8 cellular contexts compared by ENCODE assay signal in genomic region chr18:58044370-58045264, GRCh38. TPM values are rescaled to one million over a fixed set of nuclear protein-coding genes. Genes with fewer than 3 reads are reported as not detected.
DNase-seq lines count a peak whose midpoint lies in the region; ATAC-seq and TF ChIP-seq lines count a peak whose summit lies in the region.

No MANE protein-coding gene starts in this region.

- TF ChIP-seq POLR2A in esophagus squamous epithelium (IDR thresholded peaks at IDR 0.05) (no peak), thyroid gland (IDR thresholded peaks at IDR 0.05) (peak; percentile 3 to 45)

- H3K4me3 Mint-ChIP-seq in activated T-cell treated with anti-CD3 and anti-CD28 coated beads, Interleukin-2, amount 50 U/mL, for 4 hours, result peak overlapping the region; percentile 83
- H3K4me3 Mint-ChIP-seq in nephron, result peak overlapping the region; percentile 94 to 99 (median 97)

- no peaks in the 10 kb centered on the region for H3K36me3 ChIP-seq in esophagus squamous epithelium
- no peaks in the 10 kb centered on the region for H3K36me3 ChIP-seq in thyroid gland

- POLR2A ChIA-PET in AG04449 (lab: Yijun Ruan, JAX), result no interaction called here

- H3K27me3 ChIP-seq in esophagus squamous epithelium (no peaks in the 10 kb centered on the region), thyroid gland (no peaks in the 10 kb centered on the region)

- intact Hi-C loops in esophagus squamous epithelium (cut with DNase I), result loop anchor here (2.0 to 10.0 kb wide), 2 partner anchors 76 to 160 kb away; no protein-coding TSS in a partner anchor
- intact Hi-C loops in thyroid gland (cut with DNase I), result loop anchor here (5.0 to 10.0 kb wide), 2 partner anchors 78 to 270 kb away; no protein-coding TSS in a partner anchor

- CTCF ChIA-PET in AG04449 (lab: Yijun Ruan, JAX), result interaction anchor here (1.0 to 4.8 kb wide), 6 partner anchors 9 to 137 kb away, joined by 3 to 30 read pairs (median 4); no protein-coding TSS in a partner anchor

- H3K27ac Mint-ChIP-seq in nephron, result peak overlapping the region; percentile 45 to 97 (median 95)

- H3K9me3 Mint-ChIP-seq in activated T-cell treated with anti-CD3 and anti-CD28 coated beads, Interleukin-2, amount 50 U/mL, for 4 hours, result no peaks in the 10 kb centered on the region
- H3K9me3 Mint-ChIP-seq in nephron, result no peaks in the 10 kb centered on the region

- H3K36me3 Mint-ChIP-seq in activated T-cell treated with anti-CD3 and anti-CD28 coated beads, Interleukin-2, amount 50 U/mL, for 4 hours (ENCODE audit: insufficient read depth), result no peaks in the 10 kb centered on the region
- H3K36me3 Mint-ChIP-seq in nephron (ENCODE audit: low read depth), result no peaks in the 10 kb centered on the region

- peak; percentile 26 for ATAC-seq in GM18520 (IDR thresholded peaks at IDR 0.05; ENCODE audit: unreplicated experiment)
- ATAC-seq in HG02981 (IDR thresholded peaks at IDR 0.05; ENCODE audit: unreplicated experiment), result peak; percentile 34
- ATAC-seq in activated T-cell treated with anti-CD3 and anti-CD28 coated beads, Interleukin-2, amount 50 U/mL, for 4 hours, result peak; percentile 37 to 49

- TF ChIP-seq CTCF in AG04449 (IDR thresholded peaks at IDR 0.05; ENCODE audit: insufficient read depth, low read length, missing control alignments) (no peak), esophagus squamous epithelium (IDR thresholded peaks at IDR 0.05) (peak in 3 of 6 experiments; percentile 7 to 54 (median 18)), nephron (IDR thresholded peaks at IDR 0.05; ENCODE audit: unreplicated experiment in 3 of 3) (no peak), thyroid gland (IDR thresholded peaks at IDR 0.05) (peak in 1 of 6 experiments; percentile 6)

- H3K4me1 ChIP-seq in esophagus squamous epithelium (peaks cover 0 to 44% (median 14%) of the 10 kb centered on the region in 3 donors), thyroid gland (peaks cover 22 to 33% of the 10 kb centered on the region in 2 donors)

- H3K4me1 Mint-ChIP-seq in activated T-cell treated with anti-CD3 and anti-CD28 coated beads, Interleukin-2, amount 50 U/mL, for 4 hours (ENCODE audit: low read depth), result peaks cover 24% of the 10 kb centered on the region
- H3K4me1 Mint-ChIP-seq in nephron, result peaks cover 43% of the 10 kb centered on the region

- H3K4me3 ChIP-seq in AG04449 (ENCODE audit: low read depth, low read length) (peak overlapping the region; percentile 73), esophagus squamous epithelium (peak overlapping the region; percentile 66 to 92 (median 86)), thyroid gland (replicated peaks in 1 of 3) (peak overlapping the region; percentile 67 to 98 (median 84))

- H3K27ac ChIP-seq in esophagus squamous epithelium (peak overlapping the region; percentile 86 to 93 (median 90)), thyroid gland (peak overlapping the region; percentile 36 to 93 (median 88))

- H3K9me3 ChIP-seq in esophagus squamous epithelium (no peaks in the 10 kb centered on the region), thyroid gland (no peaks in the 10 kb centered on the region)

- 0% methylated on average over 3 to 4 of the region's 95 CpGs for WGBS in esophagus squamous epithelium, 2 donors
- WGBS in thyroid gland, 2 donors, result 0% methylated on average over 3 to 19 of the region's 95 CpGs

- DNase-seq in AG04449 (ENCODE audit: low read depth, low spot score) (no peak), NCI-H510A treated with DMSO at 0.1 percent for 48 hours (lab: John Stamatoyannopoulos, UW) (peak; percentile 88), esophagus squamous epithelium (lab: John Stamatoyannopoulos, UW) (peak; percentile 7), thyroid gland (peak; percentile 63 to 64)
- DNase-seq in activated T-cell treated with anti-CD3 and anti-CD28 coated beads, Interleukin-2, amount 50 U/mL, for 4 hours, result peak; percentile 29

- peaks cover 2% of the 10 kb centered on the region for H3K27me3 Mint-ChIP-seq in activated T-cell treated with anti-CD3 and anti-CD28 coated beads, Interleukin-2, amount 50 U/mL, for 4 hours (ENCODE audit: low read depth)
- H3K27me3 Mint-ChIP-seq in nephron (ENCODE audit: low read depth), result peaks cover 3% of the 10 kb centered on the region

RNA-seq across cellular contexts. Expression of gene NEDD4L, which starts 0.6 kb away (rescaled TPM):
- 1 to 10 TPM; 2.6 to 4.7 (median 2.9) TPM for total RNA-seq in activated T-cell treated with anti-CD3 and anti-CD28 coated beads, Interleukin-2, amount 50 U/mL, for 4 hours
- total RNA-seq in esophagus squamous epithelium, result 10 to 100 TPM; 17.0 to 27.6 (median 21.9) TPM
- 100 to 1,000 TPM in 1 of 4 donors, 10 to 100 TPM in 3; 61.5 to 105 (median 78.0) TPM for total RNA-seq in thyroid gland

Comparison
In these comparisons a context has a peak if more than half of its experiments do, and no peak if none do; other contexts are left out.
1. POLR2A ChIP-seq: peak in thyroid gland (2 of 2); none in esophagus squamous epithelium (0 of 4).
2. Peak in every context shown above with its lines, with median percentiles within 50 percentile points of each other: H3K4me3 ChIP-seq and ATAC-seq.